8 cellular contexts compared by ENCODE assay signal in genomic region chr9:127771570-127772189, GRCh38. TPM values are rescaled to one million over a fixed set of nuclear protein-coding genes. Genes with fewer than 3 reads are reported as not detected.
DNase-seq lines count a peak whose midpoint lies in the region; ATAC-seq, FAIRE-seq and TF ChIP-seq lines count a peak whose summit lies in the region.

No MANE protein-coding gene starts in this region.

- DNase-seq in Calu3, result no peak
- DNase-seq in PC-9, result no peak
- DNase-seq in endothelial cell of umbilical vein (ENCODE audit: low read depth, low spot score), result no peak
- DNase-seq in prostate gland (ENCODE audit: low spot score), result no peak
- no peak for DNase-seq in DMS79 treated with DMSO at 0.1 percent for 48 hours (lab: John Stamatoyannopoulos, UW)
- DNase-seq in T-helper 9 cell, result no peak
- no peak for DNase-seq in EL

- H3K4me2 ChIP-seq in PC-9, result peak overlapping the region; percentile 66
- peak overlapping the region; percentile 47 for H3K4me2 ChIP-seq in endothelial cell of umbilical vein (ENCODE audit: insufficient read depth, low read length)

- no peaks in the 10 kb centered on the region for H3K9me1 ChIP-seq in endothelial cell of umbilical vein (replicated peaks; ENCODE audit: control insufficient read depth, extremely low read depth, insufficient read depth, low read length)

- 1% methylated on average over 19 of the region's 19 CpGs for WGBS in prostate gland

- no peak overlapping the region for H3K27ac Mint-ChIP-seq in Calu3 (ENCODE audit: unreplicated experiment)

- H3K36me3 ChIP-seq in PC-9 (ENCODE audit: low read depth) (no peaks in the 10 kb centered on the region), endothelial cell of umbilical vein (ENCODE audit: control insufficient read depth in 2 of 2, extremely low read depth in 1 of 2, insufficient read depth in 2 of 2, low read length in 2 of 2) (peaks cover 4 to 5% of the 10 kb centered on the region in 2 experiments), prostate gland (no peaks in the 10 kb centered on the region)

- peaks cover 14% of the 10 kb centered on the region; the same call in 1 of the 2 replicates for H3F3A ChIP-seq in PC-9 (ENCODE audit: insufficient read depth, low read depth)

- H3K27me3 Mint-ChIP-seq in Calu3 (ENCODE audit: unreplicated experiment), result peaks cover 40% of the 10 kb centered on the region

- H2AFZ ChIP-seq in PC-9, result 0 out of 2 replicates have a peak overlapping the region, but pooled peaks have one; percentile 6
- H2AFZ ChIP-seq in endothelial cell of umbilical vein (ENCODE audit: low read depth, low read length), result peak overlapping the region; percentile 68

- ATAC-seq in HG03108 (IDR thresholded peaks at IDR 0.05; ENCODE audit: unreplicated experiment), result no peak

- H4K20me1 ChIP-seq in PC-9 (ENCODE audit: insufficient read depth), result no peaks in the 10 kb centered on the region
- no peaks in the 10 kb centered on the region for H4K20me1 ChIP-seq in endothelial cell of umbilical vein (replicated peaks; ENCODE audit: control insufficient read depth, extremely low read depth, insufficient read depth, low read length)

- CTCF ChIA-PET in Calu3 (lab: Charles Lee) (interaction anchor here (0.6 to 1.1 kb wide), 6 partner anchors 13 to 263 kb away, joined by 3 to 10 read pairs (median 4); partner anchors contain the start of gene TOR2A), PC-9 (lab: Charles Lee) (interaction anchor here (0.6 to 1.9 kb wide), 7 partner anchors 10 to 418 kb away, joined by 3 to 23 read pairs (median 4); partner anchors contain the start of gene TOR2A), endothelial cell of umbilical vein (lab: Charles Lee) (interaction anchor here (0.5 to 11.3 kb wide), 10 partner anchors 9 to 193 kb away, joined by 3 to 167 read pairs (median 6); partner anchors contain the start of genes CDK9, SH2D3C and TOR2A)

- TF ChIP-seq POLR2A in endothelial cell of umbilical vein (IDR thresholded peaks at IDR 0.05; ENCODE audit: low read depth, low read length) (no peak), prostate gland (IDR thresholded peaks at IDR 0.05) (no peak)

- BruUV-seq in Calu3 (replicated peaks; lab: Mats Ljungman, UMichigan) (no TSS peak), PC-9 (replicated peaks; lab: Mats Ljungman, UMichigan) (no TSS peak), endothelial cell of umbilical vein (replicated peaks; lab: Mats Ljungman, UMichigan) (no TSS peak)

- intact Hi-C loops in Calu3 (cut with micrococcal nuclease; ENCODE audit: unreplicated experiment) (no loop called here), PC-9 (cut with micrococcal nuclease; ENCODE audit: unreplicated experiment) (loop anchor here (1.0 kb wide), 1 partner anchor 31 kb away; no protein-coding TSS in a partner anchor), endothelial cell of umbilical vein (cut with micrococcal nuclease) (loop anchor here (1.0 to 2.0 kb wide), 4 partner anchors 17 to 67 kb away; partner anchors contain the start of genes FPGS and TOR2A), prostate gland (cut with DNase I) (no loop called here)

- POLR2A ChIA-PET in PC-9 (lab: Charles Lee; ENCODE audit: unreplicated experiment), result interaction anchor here (0.5 to 1.0 kb wide), 6 partner anchors 9 to 787 kb away, joined by 3 to 28 read pairs (median 4); partner anchors contain the start of gene CDK9
- POLR2A ChIA-PET in endothelial cell of umbilical vein (lab: Charles Lee), result interaction anchor here (0.6 to 2.8 kb wide), 13 partner anchors 10 to 98 kb away, joined by 3 to 24 read pairs (median 4); partner anchors contain the start of gene CDK9

- H3K9me3 ChIP-seq in PC-9 (ENCODE audit: insufficient read depth, low read depth), result no peaks in the 10 kb centered on the region
- no peaks in the 10 kb centered on the region for H3K9me3 ChIP-seq in endothelial cell of umbilical vein (replicated peaks; ENCODE audit: control insufficient read depth, insufficient read depth, low read length)
- no peaks in the 10 kb centered on the region for H3K9me3 ChIP-seq in prostate gland

- TF ChIP-seq CTCF in Calu3 (IDR thresholded peaks at IDR 0.05; ENCODE audit: unreplicated experiment) (no peak), PC-9 (conservative IDR thresholded peaks at IDR 0.05) (no peak), endothelial cell of umbilical vein (IDR thresholded peaks at IDR 0.05; ENCODE audit: extremely low read depth in 1 of 2, insufficient read depth in 1 of 2, low read depth in 1 of 2, low read length in 2 of 2) (no peak), prostate gland (IDR thresholded peaks at IDR 0.05) (no peak)

- no peaks in the 10 kb centered on the region for H3K79me2 ChIP-seq in PC-9 (ENCODE audit: low read depth)
- peaks cover 39% of the 10 kb centered on the region for H3K79me2 ChIP-seq in endothelial cell of umbilical vein (ENCODE audit: control insufficient read depth, insufficient read depth, low read length)

- peaks cover 13% of the 10 kb centered on the region for H3K36me3 Mint-ChIP-seq in Calu3 (ENCODE audit: insufficient read depth, unreplicated experiment)

- no peak overlapping the region for H3K9ac ChIP-seq in endothelial cell of umbilical vein (replicated peaks; ENCODE audit: extremely low read depth, insufficient read depth, low read length)

- H3K4me1 ChIP-seq in PC-9 (replicated peaks; ENCODE audit: insufficient read depth) (peaks cover 7% of the 10 kb centered on the region), endothelial cell of umbilical vein (ENCODE audit: control insufficient read depth, extremely low read depth, insufficient read depth, low read length) (peaks cover 35% of the 10 kb centered on the region), prostate gland (replicated peaks) (peaks cover 5% of the 10 kb centered on the region)

- dilution Hi-C loops in endothelial cell of umbilical vein (cut with MboI; ENCODE audit: extremely low pct_ligation_motif_present, low sequenced_read_pairs), result no loop called here

- H3K4me3 ChIP-seq in PC-9 (peak overlapping the region; percentile 36; the same call in 1 of the 2 replicates), endothelial cell of umbilical vein (replicated peaks in 1 of 3; ENCODE audit: insufficient read depth in 1 of 3, low read depth in 1 of 3, low read length in 3 of 3) (no peak overlapping the region), prostate gland (peak overlapping the region; percentile 32 to 44)

- H3K9me3 Mint-ChIP-seq in Calu3 (ENCODE audit: low read depth, unreplicated experiment), result no peaks in the 10 kb centered on the region

- H3K9me2 ChIP-seq in PC-9 (ENCODE audit: insufficient read depth), result no peaks in the 10 kb centered on the region

- H3K27ac ChIP-seq in PC-9, result no peak overlapping the region
- no peak overlapping the region for H3K27ac ChIP-seq in endothelial cell of umbilical vein (ENCODE audit: insufficient read depth, low read depth, low read length)
- peak overlapping the region; percentile 45 to 52 for H3K27ac ChIP-seq in prostate gland

- H3K4me1 Mint-ChIP-seq in Calu3 (ENCODE audit: low read depth, unreplicated experiment), result no peaks in the 10 kb centered on the region

- no peak for FAIRE-seq in endothelial cell of umbilical vein (lab: Jason Lieb, UNC)

- H3K27me3 ChIP-seq in PC-9 (ENCODE audit: insufficient read depth, low read depth) (peaks cover 8% of the 10 kb centered on the region; the same call in 1 of the 2 replicates), endothelial cell of umbilical vein (ENCODE audit: control insufficient read depth in 2 of 2, insufficient read depth in 2 of 2, low read length in 2 of 2) (no peaks in the 10 kb centered on the region), prostate gland (replicated peaks; ENCODE audit: insufficient read depth) (no peaks in the 10 kb centered on the region)

- H3K4me3 Mint-ChIP-seq in Calu3 (ENCODE audit: low read depth, unreplicated experiment), result peak overlapping the region; percentile 82

RNA-seq across cellular contexts. Expression of gene SH2D3C, which starts 6.8 kb away (rescaled TPM):
- total RNA-seq in Calu3 (2022) (not detected in 2 replicates), PC-9 (2021) (0.75 and 0.79 TPM in 2 replicates), endothelial cell of umbilical vein (95.0 and 102 TPM in 2 replicates), prostate gland (10 to 100 TPM in 1 of 2 donors, 1 to 10 TPM in 1; 5.5 to 11.4 TPM)
- 173 and 218 TPM in 2 replicates for polyA plus RNA-seq in endothelial cell of umbilical vein
- polyA plus RNA-seq in endothelial cell of umbilical vein (2011; cell fraction: cytosol; rRNA removed), result 61.4 and 68.1 TPM in 2 replicates
- polyA plus RNA-seq in endothelial cell of umbilical vein (2011; cell fraction: nucleus; rRNA removed), result 67.4 and 92.8 TPM in 2 replicates
- polyA plus RNA-seq in endothelial cell of umbilical vein (2012), result 42.8 and 49.4 TPM in 2 replicates
- polyA minus RNA-seq in endothelial cell of umbilical vein, result 104 and 130 TPM in 2 replicates
- polyA minus RNA-seq in endothelial cell of umbilical vein (2011; cell fraction: cytosol; rRNA and poly(A)+ RNA removed), result not detected
- 45.1 and 63.7 TPM in 2 replicates for polyA minus RNA-seq in endothelial cell of umbilical vein (2011; cell fraction: nucleus; rRNA and poly(A)+ RNA removed)

RNA-seq across cellular contexts. Expression of gene CDK9, which starts 14.2 kb away (rescaled TPM):
- total RNA-seq in Calu3 (2022) (41.8 and 51.3 TPM in 2 replicates), PC-9 (2021) (92.5 and 93.8 TPM in 2 replicates), endothelial cell of umbilical vein (124 and 128 TPM in 2 replicates), prostate gland (100 to 1,000 TPM in 1 of 2 donors, 10 to 100 TPM in 1; 60.3 to 130 TPM)
- 92.2 and 99.0 TPM in 2 replicates for polyA plus RNA-seq in endothelial cell of umbilical vein
- 50.0 and 61.0 TPM in 2 replicates for polyA plus RNA-seq in endothelial cell of umbilical vein (2011; cell fraction: cytosol; rRNA removed)
- 193 and 200 TPM in 2 replicates for polyA plus RNA-seq in endothelial cell of umbilical vein (2011; cell fraction: nucleus; rRNA removed)
- 76.9 and 94.3 TPM in 2 replicates for polyA plus RNA-seq in endothelial cell of umbilical vein (2012)
- 88.4 and 92.9 TPM in 2 replicates for polyA minus RNA-seq in endothelial cell of umbilical vein
- polyA minus RNA-seq in endothelial cell of umbilical vein (2011; cell fraction: cytosol; rRNA and poly(A)+ RNA removed), result 63.0 TPM
- 58.3 and 65.1 TPM in 2 replicates for polyA minus RNA-seq in endothelial cell of umbilical vein (2011; cell fraction: nucleus; rRNA and poly(A)+ RNA removed)

RNA-seq across cellular contexts. Expression of gene FPGS, which starts 31.0 kb away (rescaled TPM):
- total RNA-seq in Calu3 (2022) (75.2 and 79.9 TPM in 2 replicates), PC-9 (2021) (152 and 191 TPM in 2 replicates), endothelial cell of umbilical vein (90.2 and 90.7 TPM in 2 replicates), prostate gland (100 to 1,000 TPM; 117 TPM)
- polyA plus RNA-seq in endothelial cell of umbilical vein, result 77.7 and 129 TPM in 2 replicates
- 67.9 and 72.7 TPM in 2 replicates for polyA plus RNA-seq in endothelial cell of umbilical vein (2011; cell fraction: cytosol; rRNA removed)
- 116 and 150 TPM in 2 replicates for polyA plus RNA-seq in endothelial cell of umbilical vein (2011; cell fraction: nucleus; rRNA removed)
- 58.5 and 71.2 TPM in 2 replicates for polyA plus RNA-seq in endothelial cell of umbilical vein (2012)
- 76.5 and 80.5 TPM in 2 replicates for polyA minus RNA-seq in endothelial cell of umbilical vein
- 58.0 TPM for polyA minus RNA-seq in endothelial cell of umbilical vein (2011; cell fraction: cytosol; rRNA and poly(A)+ RNA removed)
- 45.1 and 52.0 TPM in 2 replicates for polyA minus RNA-seq in endothelial cell of umbilical vein (2011; cell fraction: nucleus; rRNA and poly(A)+ RNA removed)

RNA-seq across cellular contexts. Expression of gene TOR2A, which starts 36.6 kb away (rescaled TPM):
- 7.0 and 7.6 TPM in 2 replicates for total RNA-seq in Calu3 (2022)
- 16.4 and 19.7 TPM in 2 replicates for total RNA-seq in PC-9 (2021)
- total RNA-seq in endothelial cell of umbilical vein, result 17.1 and 19.3 TPM in 2 replicates
- polyA plus RNA-seq in endothelial cell of umbilical vein, result 23.9 and 28.8 TPM in 2 replicates
- 18.4 and 25.3 TPM in 2 replicates for polyA plus RNA-seq in endothelial cell of umbilical vein (2011; cell fraction: cytosol; rRNA removed)
- 16.0 and 18.0 TPM in 2 replicates for polyA plus RNA-seq in endothelial cell of umbilical vein (2011; cell fraction: nucleus; rRNA removed)
- polyA plus RNA-seq in endothelial cell of umbilical vein (2012), result 11.3 and 18.5 TPM in 2 replicates
- 5.2 and 5.8 TPM in 2 replicates for polyA minus RNA-seq in endothelial cell of umbilical vein
- 16.5 TPM for polyA minus RNA-seq in endothelial cell of umbilical vein (2011; cell fraction: cytosol; rRNA and poly(A)+ RNA removed)
- 5.1 and 7.3 TPM in 2 replicates for polyA minus RNA-seq in endothelial cell of umbilical vein (2011; cell fraction: nucleus; rRNA and poly(A)+ RNA removed)
- 10 to 100 TPM; 20.4 to 24.1 TPM for total RNA-seq in prostate gland

RNA-seq across cellular contexts. Expression of gene TTC16, which starts 55.8 kb away (rescaled TPM):
- total RNA-seq in Calu3 (2022) (not detected in 2 replicates), PC-9 (2021) (0.26 and 0.40 TPM in 2 replicates), endothelial cell of umbilical vein (not detected in 2 replicates), prostate gland (1 to 10 TPM in 1 of 2 donors, not detected in 1; 3.4 TPM)
- polyA plus RNA-seq in endothelial cell of umbilical vein, result not detected in 2 replicates
- not detected in 2 replicates for polyA plus RNA-seq in endothelial cell of umbilical vein (2011; cell fraction: cytosol; rRNA removed)
- polyA plus RNA-seq in endothelial cell of umbilical vein (2011; cell fraction: nucleus; rRNA removed), result 0.05 TPM in 1 of 2 replicates, not detected in the other
- polyA plus RNA-seq in endothelial cell of umbilical vein (2012), result not detected in 2 replicates
- not detected in 2 replicates for polyA minus RNA-seq in endothelial cell of umbilical vein
- 0.31 TPM for polyA minus RNA-seq in endothelial cell of umbilical vein (2011; cell fraction: cytosol; rRNA and poly(A)+ RNA removed)
- not detected in 2 replicates for polyA minus RNA-seq in endothelial cell of umbilical vein (2011; cell fraction: nucleus; rRNA and poly(A)+ RNA removed)

Comparison
In these comparisons a context has a peak if more than half of its experiments do, and no peak if none do; other contexts are left out.
1. H3K27ac ChIP-seq: peak in prostate gland (2 of 2); none in PC-9 (single experiment) and endothelial cell of umbilical vein (single experiment).
2. H3K4me3 ChIP-seq: peak in PC-9 (single experiment) and prostate gland (2 of 2); none in endothelial cell of umbilical vein (0 of 3).
3. intact Hi-C loops: an anchor here in PC-9 (1.0 kb wide) and endothelial cell of umbilical vein (1.0 to 2.0 kb wide); none called in Calu3 and prostate gland.